8 cellular contexts compared by ENCODE assay signal in genomic region chr2:219642465-219643083, GRCh38. TPM values are rescaled to one million over a fixed set of nuclear protein-coding genes. Genes with fewer than 3 reads are reported as not detected.
DNase-seq lines count a peak whose midpoint lies in the region; ATAC-seq and TF ChIP-seq lines count a peak whose summit lies in the region.

No MANE protein-coding gene starts in this region.

- TF ChIP-seq POLR2A in upper lobe of left lung (IDR thresholded peaks at IDR 0.05), result no peak

- no peaks in the 10 kb centered on the region for H3K79me2 ChIP-seq in parathyroid adenoma

- H3K4me3 ChIP-seq in SJSA1 (no peak overlapping the region), parathyroid adenoma (ENCODE audit: low read depth, low read length) (peak overlapping the region; percentile 23), upper lobe of left lung (no peak overlapping the region)

- DNase-seq in NCI-H1092 (lab: John Stamatoyannopoulos, UW) (peak; percentile 88), SJSA1 (ENCODE audit: low read depth in 1 of 2, low spot score in 2 of 2) (peak; percentile 83 to 96), globus pallidus (ENCODE audit: low spot score) (peak; percentile 90), upper lobe of left lung (peak; percentile 95 to 98)
- peak; percentile 84 for DNase-seq in activated gamma-delta T cell treated with anti-CD3 and anti-CD28 coated beads, Interleukin-2, amount 50 U/mL, for 16 hours (ENCODE audit: low read depth)

- H3K36me3 ChIP-seq in SJSA1, result no peaks in the 10 kb centered on the region
- no peaks in the 10 kb centered on the region for H3K36me3 ChIP-seq in parathyroid adenoma (ENCODE audit: control insufficient read depth, insufficient read depth, low read length)
- no peaks in the 10 kb centered on the region for H3K36me3 ChIP-seq in upper lobe of left lung

- H3K27me3 ChIP-seq in SJSA1 (replicated peaks), result no peaks in the 10 kb centered on the region
- H3K27me3 ChIP-seq in parathyroid adenoma (ENCODE audit: control insufficient read depth, insufficient read depth, low read length), result no peaks in the 10 kb centered on the region
- no peaks in the 10 kb centered on the region for H3K27me3 ChIP-seq in upper lobe of left lung

- no peak overlapping the region for H3K9ac ChIP-seq in parathyroid adenoma

- 8 to 19% methylated on average over 13 to 17 of the region's 24 CpGs for WGBS in upper lobe of left lung, 2 donors

- H3K9me3 ChIP-seq in SJSA1 (replicated peaks), result no peaks in the 10 kb centered on the region
- no peaks in the 10 kb centered on the region for H3K9me3 ChIP-seq in parathyroid adenoma (ENCODE audit: control insufficient read depth, low read length)
- no peaks in the 10 kb centered on the region for H3K9me3 ChIP-seq in upper lobe of left lung

- H3K27ac ChIP-seq in SJSA1 (no peak overlapping the region), parathyroid adenoma (no peak overlapping the region), upper lobe of left lung (no peak overlapping the region)

- H3K4me1 ChIP-seq in SJSA1 (replicated peaks) (peaks cover 33% of the 10 kb centered on the region), parathyroid adenoma (peaks cover 4% of the 10 kb centered on the region), upper lobe of left lung (peaks cover 18 to 28% (median 24%) of the 10 kb centered on the region in 4 donors)

- ATAC-seq in HG02623 (IDR thresholded peaks at IDR 0.05; ENCODE audit: unreplicated experiment) (peak; percentile 99), upper lobe of left lung (ENCODE audit: low FRiP score in 2 of 2) (peak; percentile 94 to 97)

- TF ChIP-seq EP300 in upper lobe of left lung (IDR thresholded peaks at IDR 0.05), result no peak

- H2AFZ ChIP-seq in parathyroid adenoma, result peak overlapping the region; percentile 11

- TF ChIP-seq CTCF in GM12874 (IDR thresholded peaks at IDR 0.05; ENCODE audit: insufficient read depth, low read depth, low read length), result peak; percentile 99
- TF ChIP-seq CTCF in parathyroid adenoma (IDR thresholded peaks at IDR 0.05), result peak; percentile 99
- peak; percentile 92 to 100 (median 99) for TF ChIP-seq CTCF in upper lobe of left lung (IDR thresholded peaks at IDR 0.05)

- no peak overlapping the region for H3K4me2 ChIP-seq in parathyroid adenoma (ENCODE audit: low read length)

RNA-seq across cellular contexts. Expression of gene SLC4A3, which starts 15.1 kb away (rescaled TPM):
- 4.0 and 4.1 TPM in 2 replicates for total RNA-seq in SJSA1 (2014; rRNA removed; shearing (Covaris generic))
- 10 to 100 TPM in 1 of 6 donors, 1 to 10 TPM in 3, under 1 TPM in 2; 0.30 to 14.7 (median 2.1) TPM for total RNA-seq in upper lobe of left lung

RNA-seq across cellular contexts. Expression of gene STK11IP, which starts 44.9 kb away (rescaled TPM):
- total RNA-seq in SJSA1 (2014; rRNA removed; shearing (Covaris generic)), result 11.7 and 29.2 TPM in 2 replicates
- 10 to 100 TPM; 16.0 to 77.5 (median 35.6) TPM for total RNA-seq in upper lobe of left lung
